Comparison of ENCODE assay signal across 2 cellular contexts in genomic region chr6:149958124-149958523, GRCh38. TPM values are rescaled to one million over a fixed set of nuclear protein-coding genes. Genes with fewer than 3 reads are reported as not detected.
"Had no signal": no experiment of that assay in that cellular context is flagged by ENCODE, and none has a peak within 500 bp of the region (broad histone marks: within the 10 kb centered on the region; RNA-seq: fewer than 3 reads in every experiment).

No MANE protein-coding gene starts in this region.

RNA-seq across cellular contexts. Expression of gene ULBP1, which starts 5.6 kb away (rescaled TPM):
- total RNA-seq: Peyer's patch had no signal

RNA-seq across cellular contexts. Expression of gene ULBP2, which starts 16.3 kb away (rescaled TPM):
- total RNA-seq: Peyer's patch had no signal

RNA-seq across cellular contexts. Expression of gene RAET1G, which starts 35.2 kb away (rescaled TPM):
- total RNA-seq: Peyer's patch, Right ventricle myocardium superior had no signal
